In the genomic region with DNA sequence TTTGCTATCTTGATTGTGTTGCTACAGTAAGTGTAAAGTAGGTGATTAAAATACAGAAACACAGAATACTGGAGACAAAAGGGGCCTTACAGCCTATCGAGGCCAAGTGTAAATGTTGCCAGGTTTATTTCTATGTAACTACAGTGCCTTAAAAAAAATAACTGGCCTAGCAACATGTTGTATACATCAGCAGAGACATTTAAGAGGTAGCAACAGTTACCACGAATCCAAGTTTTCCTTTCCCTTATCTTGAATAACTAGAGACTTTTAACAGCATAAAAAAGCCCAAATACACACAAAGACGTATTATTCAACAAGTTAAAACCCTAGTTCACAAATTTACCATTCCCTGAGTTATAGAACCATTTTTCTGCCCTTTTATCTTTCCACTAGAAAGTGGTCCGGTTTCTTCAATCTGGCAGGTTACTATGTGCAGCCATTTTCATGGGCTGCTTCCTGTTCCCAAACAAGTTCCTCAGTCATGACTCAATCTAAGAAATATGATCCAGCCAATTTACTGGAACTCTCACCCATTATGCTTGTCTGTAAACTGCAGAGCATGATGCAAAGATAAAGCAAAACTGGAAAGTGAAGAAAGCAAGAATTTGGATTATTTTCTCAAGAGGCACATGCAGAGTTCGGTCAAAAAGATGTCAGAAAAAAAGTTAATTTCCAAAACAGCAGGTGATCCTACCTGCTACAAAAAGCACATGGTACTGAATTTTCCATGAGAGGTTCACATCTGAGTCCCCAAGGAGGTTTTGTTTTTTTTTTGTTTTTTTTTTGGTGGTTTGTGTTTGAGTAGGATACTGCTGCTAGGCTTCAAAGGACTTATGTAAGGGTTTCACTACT, we compare ENCODE assay signal across 8 cellular contexts. TPM values are rescaled to one million over a fixed set of nuclear protein-coding genes. Genes with fewer than 3 reads are reported as not detected.
DNase-seq lines count a peak whose midpoint lies in the region; ATAC-seq and TF ChIP-seq lines count a peak whose summit lies in the region.

No MANE protein-coding gene starts in this region.

- H3K14ac ChIP-seq in IMR-90 (replicated peaks; ENCODE audit: low read depth, low read length): peak overlapping the region; percentile 98

- TF ChIP-seq CTCF in CD8-positive, alpha-beta T cell (IDR thresholded peaks at IDR 0.05): no peak
- no peak for TF ChIP-seq CTCF in IMR-90 (conservative IDR thresholded peaks at IDR 0.05; ENCODE audit: low read depth, low read length)
- no peak for TF ChIP-seq CTCF in heart left ventricle (IDR thresholded peaks at IDR 0.05)
- TF ChIP-seq CTCF in gastrocnemius medialis (IDR thresholded peaks at IDR 0.05 in 4 of 5, conservative IDR thresholded peaks at IDR 0.05 in 1 of 5): no peak

- peak overlapping the region; percentile 90; the same call in 1 of the 2 replicates for H3K4ac ChIP-seq in IMR-90 (ENCODE audit: low read depth, low read length)

- DNase-seq in CD8-positive, alpha-beta T cell: no peak
- DNase-seq in IMR-90 (peak; percentile 95), heart left ventricle (no peak), gastrocnemius medialis (no peak), activated gamma-delta T cell treated with Interleukin-2 at 50 U/mL for 16 hours (no peak)
- no peak for DNase-seq in effector CD4-positive, alpha-beta T cell

- no peaks in the 10 kb centered on the region for H3K9me3 Mint-ChIP-seq in CD8-positive, alpha-beta T cell
- no peaks in the 10 kb centered on the region for H3K9me3 Mint-ChIP-seq in activated naive CD8-positive, alpha-beta T cell (ENCODE audit: low read depth)

- no peaks in the 10 kb centered on the region for H3K36me3 ChIP-seq in CD8-positive, alpha-beta T cell (ENCODE audit: insufficient read depth, low read length)
- H3K36me3 ChIP-seq in IMR-90 (ENCODE audit: control insufficient read depth, insufficient read depth, low read length) (peaks cover 17% of the 10 kb centered on the region), heart left ventricle (no peaks in the 10 kb centered on the region), gastrocnemius medialis (no peaks in the 10 kb centered on the region)

- BruUV-seq in IMR-90 (replicated peaks; lab: Mats Ljungman, UMichigan): no TSS peak

- H3K4me1 Mint-ChIP-seq in CD8-positive, alpha-beta T cell (ENCODE audit: low read depth): peaks cover 85% of the 10 kb centered on the region
- peaks cover 89% of the 10 kb centered on the region for H3K4me1 Mint-ChIP-seq in activated naive CD8-positive, alpha-beta T cell (ENCODE audit: low read depth)

- peak overlapping the region; percentile 23 for H3K4me3 Mint-ChIP-seq in CD8-positive, alpha-beta T cell
- H3K4me3 Mint-ChIP-seq in activated naive CD8-positive, alpha-beta T cell: peak overlapping the region; percentile 48

- H2BK5ac ChIP-seq in IMR-90 (ENCODE audit: low read depth, low read length, poor library complexity, severe bottlenecking): peak overlapping the region; percentile 98

- H3K27ac ChIP-seq in CD8-positive, alpha-beta T cell (ENCODE audit: low read depth, low read length): no peak overlapping the region
- H3K27ac ChIP-seq in IMR-90 (ENCODE audit: insufficient read depth, low read length) (peak overlapping the region; percentile 100; the same call in 1 of the 2 replicates), heart left ventricle (peak overlapping the region; percentile 64 to 94 (median 82)), gastrocnemius medialis (peak overlapping the region; percentile 82 to 91 (median 85))

- no peaks in the 10 kb centered on the region for H3K27me3 ChIP-seq in CD8-positive, alpha-beta T cell (ENCODE audit: insufficient read depth, low read length)
- H3K27me3 ChIP-seq in IMR-90 (ENCODE audit: control insufficient read depth, insufficient read depth, low read length) (no peaks in the 10 kb centered on the region), heart left ventricle (no peaks in the 10 kb centered on the region), gastrocnemius medialis (no peaks in the 10 kb centered on the region)

- H3K36me3 Mint-ChIP-seq in CD8-positive, alpha-beta T cell: peaks cover 25% of the 10 kb centered on the region
- peaks cover 10% of the 10 kb centered on the region for H3K36me3 Mint-ChIP-seq in activated naive CD8-positive, alpha-beta T cell

- in situ Hi-C loops in IMR-90 (cut with MboI; ENCODE audit: low sequenced_read_pairs): no loop called here
- in situ Hi-C loops in gastrocnemius medialis (cut with MboI; ENCODE audit: low sequenced_read_pairs in 4 of 4): no loop called here

- dilution Hi-C loops in IMR-90 (cut with HindIII; ENCODE audit: low sequenced_read_pairs, unreplicated experiment): no loop called here

- peaks cover 0 to 38% of the 10 kb centered on the region in 2 experiments; a peak in 2 of 4 replicates for H3K79me1 ChIP-seq in IMR-90 (ENCODE audit: low read depth in 1 of 2, low read length in 2 of 2)

- H2AFZ ChIP-seq in IMR-90 (replicated peaks; ENCODE audit: low read length, poor library complexity): no peak overlapping the region

- TF ChIP-seq POLR2A in IMR-90 (IDR thresholded peaks at IDR 0.05; ENCODE audit: low read depth, low read length): peak; percentile 46
- no peak for TF ChIP-seq POLR2A in heart left ventricle (IDR thresholded peaks at IDR 0.05)
- no peak for TF ChIP-seq POLR2A in gastrocnemius medialis (IDR thresholded peaks at IDR 0.05)

- peak overlapping the region; percentile 94 for H3K56ac ChIP-seq in IMR-90 (ENCODE audit: extremely low read depth, insufficient read depth, low read length)

- peak overlapping the region; percentile 41; the same call in 1 of the 2 replicates for H4K5ac ChIP-seq in IMR-90 (ENCODE audit: low read depth, low read length)

- POLR2A ChIA-PET in CD8-positive, alpha-beta T cell (lab: Charles Lee): interaction anchor here (5.1 kb wide), 1 partner anchor 22 kb away, joined by 62 read pairs; the partner anchor contains the start of gene NFE2L2
- POLR2A ChIA-PET in IMR-90 (lab: Charles Lee; ENCODE audit: unreplicated experiment): no interaction called here

- peak overlapping the region; percentile 87; the same call in 2 of the 3 replicates for H2BK15ac ChIP-seq in IMR-90 (ENCODE audit: low read depth, low read length)

- H4K20me1 ChIP-seq in IMR-90 (ENCODE audit: insufficient read depth, low read length): peaks cover 92% of the 10 kb centered on the region

- peaks cover 28% of the 10 kb centered on the region for H3K9me1 ChIP-seq in IMR-90 (ENCODE audit: insufficient read depth, low read length)

- CTCF ChIA-PET in CD8-positive, alpha-beta T cell (lab: Charles Lee): no interaction called here
- CTCF ChIA-PET in IMR-90 (lab: Yijun Ruan, JAX): interaction anchor here (1.3 kb wide), 1 partner anchor 78 kb away, joined by 3 read pairs; no protein-coding TSS in a partner anchor

- H4K91ac ChIP-seq in IMR-90 (ENCODE audit: insufficient read depth, low read depth, low read length): peak overlapping the region; percentile 88; the same call in 1 of the 2 replicates

- peak overlapping the region; percentile 91 for H3K4me2 ChIP-seq in IMR-90 (ENCODE audit: low read depth, low read length)

- H3K9ac ChIP-seq in IMR-90 (ENCODE audit: low read depth, low read length): peak overlapping the region; percentile 70

- ATAC-seq in CD8-positive, alpha-beta T cell: no peak
- ATAC-seq in IMR-90 (ENCODE audit: low read depth): peak; percentile 58
- ATAC-seq in heart left ventricle: peak; percentile 45 to 80 (median 74)
- peak; percentile 84 to 86 for ATAC-seq in gastrocnemius medialis
- ATAC-seq in HG03520 (IDR thresholded peaks at IDR 0.05; ENCODE audit: unreplicated experiment): no peak

- TF ChIP-seq RAD21 in IMR-90 (IDR thresholded peaks at IDR 0.05; ENCODE audit: low read length): no peak

- H2BK20ac ChIP-seq in IMR-90 (ENCODE audit: low read depth, low read length): peak overlapping the region; percentile 81

- intact Hi-C loops in CD8-positive, alpha-beta T cell (cut with DNase I, micrococcal nuclease): no loop called here
- intact Hi-C loops in IMR-90 (cut with micrococcal nuclease) (loop anchor here (2.0 to 5.0 kb wide), 2 partner anchors 30 to 90 kb away; partner anchors contain the start of gene HNRNPA3), heart left ventricle (cut with DNase I) (loop anchor here in 1 of 10 donors (2.0 kb wide), 2 partner anchors 20 to 30 kb away; partner anchors contain the start of gene HNRNPA3), gastrocnemius medialis (cut with DNase I; ENCODE audit: low total_unique reads) (loop anchor here (1.0 to 2.0 kb wide), 2 partner anchors 21 to 30 kb away; partner anchors contain the start of gene HNRNPA3)

- peak overlapping the region; percentile 89 for H2BK120ac ChIP-seq in IMR-90 (ENCODE audit: low read depth, low read length)

- no peak overlapping the region for H3K4me3 ChIP-seq in CD8-positive, alpha-beta T cell (ENCODE audit: low read depth, low read length)
- peak overlapping the region; percentile 19; the same call in 1 of the 2 replicates for H3K4me3 ChIP-seq in IMR-90 (ENCODE audit: insufficient read depth, low read depth, low read length)
- peak overlapping the region in 8 of 12 donors; percentile 4 to 38 (median 25) for H3K4me3 ChIP-seq in heart left ventricle
- peak overlapping the region; percentile 38 to 52 (median 44) for H3K4me3 ChIP-seq in gastrocnemius medialis

- no peaks in the 10 kb centered on the region for H3K9me3 ChIP-seq in CD8-positive, alpha-beta T cell (ENCODE audit: low read length)
- H3K9me3 ChIP-seq in IMR-90 (ENCODE audit: control insufficient read depth, insufficient read depth, low read length): no peaks in the 10 kb centered on the region
- no peaks in the 10 kb centered on the region for H3K9me3 ChIP-seq in heart left ventricle
- H3K9me3 ChIP-seq in gastrocnemius medialis: no peaks in the 10 kb centered on the region

- peak overlapping the region; percentile 99 for H3K18ac ChIP-seq in IMR-90 (ENCODE audit: low read depth, low read length)

- WGBS in IMR-90 (ENCODE audit: extremely low coverage in 2 of 2, insufficient read length in 1 of 2), 2 experiments: 0% methylated on average over 1 of the region's 5 CpGs; no CpG with 5 or more reads in 1 of the 2 experiments
- 11 to 21% (median 16%) methylated on average over 5 of the region's 5 CpGs for WGBS in heart left ventricle, 4 donors

- peak overlapping the region; percentile 93; the same call in 1 of the 2 replicates for H2AK5ac ChIP-seq in IMR-90 (ENCODE audit: low read depth, low read length)

- H3K23ac ChIP-seq in IMR-90 (ENCODE audit: low read depth, low read length): peak overlapping the region; percentile 97

- H3K27me3 Mint-ChIP-seq in CD8-positive, alpha-beta T cell (ENCODE audit: low read depth): no peaks in the 10 kb centered on the region
- H3K27me3 Mint-ChIP-seq in activated naive CD8-positive, alpha-beta T cell: no peaks in the 10 kb centered on the region

- H4K8ac ChIP-seq in IMR-90 (ENCODE audit: low read depth in 2 of 2, low read length in 2 of 2): peak overlapping the region in 1 of 2 experiments; percentile 80; a peak in 3 of 4 replicates

- H3K4me1 ChIP-seq in CD8-positive, alpha-beta T cell (ENCODE audit: insufficient read depth, low read length): peaks cover 76% of the 10 kb centered on the region
- H3K4me1 ChIP-seq in IMR-90 (ENCODE audit: control insufficient read depth, insufficient read depth, low read length) (peaks cover 36% of the 10 kb centered on the region), heart left ventricle (peaks cover 31 to 100% (median 97%) of the 10 kb centered on the region in 12 donors), gastrocnemius medialis (peaks cover 92 to 96% of the 10 kb centered on the region in 2 donors)

- no peak overlapping the region for H2AK9ac ChIP-seq in IMR-90 (replicated peaks; ENCODE audit: low read depth, low read length, poor library complexity)

- H3K27ac Mint-ChIP-seq in CD8-positive, alpha-beta T cell: peak overlapping the region; percentile 68
- peak overlapping the region; percentile 82 for H3K27ac Mint-ChIP-seq in activated naive CD8-positive, alpha-beta T cell

RNA-seq across cellular contexts. Expression of gene NFE2L2, which starts 22.2 kb away (rescaled TPM):
- 10 to 100 TPM; 81.7 to 88.7 TPM for total RNA-seq in CD8-positive, alpha-beta T cell
- total RNA-seq in IMR-90 (2012; rRNA removed): 72.8 and 83.5 TPM in 2 replicates
- 64.7 and 72.7 TPM in 2 replicates for polyA plus RNA-seq in IMR-90 (2012; rRNA removed)
- polyA plus RNA-seq in IMR-90 (2012; cell fraction: cytosol; rRNA removed): 24.4 and 31.1 TPM in 2 replicates
- polyA plus RNA-seq in IMR-90 (2012; cell fraction: nucleus; rRNA removed; ENCODE audit: low replicate concordance): 12.9 and 91.4 TPM in 2 replicates
- total RNA-seq in heart left ventricle: 10 to 100 TPM; 39.2 to 82.5 (median 59.4) TPM
- polyA plus RNA-seq in heart left ventricle: 10 to 100 TPM; 17.0 to 37.3 TPM
- total RNA-seq in gastrocnemius medialis: 10 to 100 TPM; 33.0 to 93.3 (median 59.1) TPM

RNA-seq across cellular contexts. Expression of gene HNRNPA3, which starts 29.8 kb away (rescaled TPM):
- 100 to 1,000 TPM; 144 to 160 TPM for total RNA-seq in CD8-positive, alpha-beta T cell
- 18.6 and 35.6 TPM in 2 replicates for total RNA-seq in IMR-90 (2012; rRNA removed)
- polyA plus RNA-seq in IMR-90 (2012; rRNA removed): 111 and 119 TPM in 2 replicates
- polyA plus RNA-seq in IMR-90 (2012; cell fraction: cytosol; rRNA removed): 20.4 and 31.8 TPM in 2 replicates
- polyA plus RNA-seq in IMR-90 (2012; cell fraction: nucleus; rRNA removed; ENCODE audit: low replicate concordance): 9.3 and 76.5 TPM in 2 replicates
- 100 to 1,000 TPM in 1 of 9 donors, 10 to 100 TPM in 8; 12.7 to 110 (median 73.3) TPM for total RNA-seq in heart left ventricle
- polyA plus RNA-seq in heart left ventricle: 100 to 1,000 TPM in 1 of 2 donors, 10 to 100 TPM in 1; 64.6 to 134 TPM
- 10 to 100 TPM; 16.1 to 32.2 (median 22.4) TPM for total RNA-seq in gastrocnemius medialis

Comparison
In these comparisons a context has a peak if more than half of its experiments do, and no peak if none do; other contexts are left out.
1. ATAC-seq: peak in IMR-90 (single experiment), heart left ventricle (4 of 4) and gastrocnemius medialis (2 of 2); none in CD8-positive, alpha-beta T cell (single experiment) and HG03520 (single experiment).
2. intact Hi-C loops: an anchor here in IMR-90 (2.0 to 5.0 kb wide) and gastrocnemius medialis (1.0 to 2.0 kb wide); none called in CD8-positive, alpha-beta T cell.